In the genomic region with DNA sequence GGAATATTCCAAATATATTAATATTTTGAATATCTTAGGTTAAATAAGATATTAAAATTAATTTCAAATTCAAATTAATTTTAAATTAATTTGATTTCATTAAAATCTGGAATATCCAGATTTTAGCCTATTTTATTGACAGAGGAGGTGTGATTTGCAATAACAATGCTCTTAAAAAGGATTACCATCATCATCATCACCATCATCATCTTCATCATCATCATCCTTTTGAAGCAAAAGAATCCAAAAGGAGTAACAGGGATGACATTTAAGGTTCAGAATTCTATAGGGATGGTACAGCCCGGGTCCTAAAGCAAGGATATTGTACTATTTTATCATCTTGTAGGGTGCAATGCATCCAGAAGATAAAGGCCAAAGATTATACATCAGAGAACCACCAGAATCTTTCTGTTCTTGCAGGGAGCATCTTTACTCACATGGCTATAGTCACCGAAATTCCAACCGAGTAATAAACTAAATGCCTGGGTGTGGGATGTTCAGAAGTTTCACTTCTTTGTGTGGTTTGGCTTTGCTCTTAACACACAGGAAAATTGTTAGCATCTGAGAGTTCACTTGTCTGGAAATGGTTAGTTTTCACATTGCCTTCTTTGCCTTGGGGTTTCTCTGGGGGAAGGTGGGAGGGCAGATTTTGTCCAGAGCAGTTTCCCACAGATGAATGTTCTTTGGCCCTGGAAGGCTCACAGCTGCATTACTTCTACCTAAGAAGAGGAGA, we compare ENCODE assay signal across 24 cellular contexts.
"Had no signal": no experiment of that assay in that cellular context is flagged by ENCODE, and none has a peak within 500 bp of the region (broad histone marks: within the 10 kb centered on the region; RNA-seq: fewer than 3 reads in every experiment).

No MANE protein-coding gene starts in this region.

- H3K79me2 ChIP-seq: hepatocyte had no signal

- ATAC-seq: activated CD4-positive, CD25-positive, alpha-beta regulatory T cell treated with anti-CD3 and anti-CD28 coated beads, Interleukin-2, amount 50 U/mL, for 24 hours; activated CD8-positive, alpha-beta T cell treated with anti-CD3 and anti-CD28 coated beads, Interleukin-2, amount 10 ng/mL, durations not matched to agents 7 days and 5 days; left cardiac atrium; stimulated activated naive CD8-positive, alpha-beta T cell treated with anti-CD3 and anti-CD28 coated beads, Interleukin-15, Interleukin-2, amounts not matched to agents 100 U/mL and 50 U/mL, for 24 hours had no signal

- H3K36me3 ChIP-seq: tibial artery had no signal

- H3K27me3 ChIP-seq: hepatocyte, tibial artery had no signal

- FAIRE-seq: bronchial epithelial cell, endometrium, islet of Langerhans, urothelium cell line had no signal

- H3K4me2 ChIP-seq: hepatocyte had no signal

- DNase-seq: activated CD4-positive, alpha-beta T cell treated with anti-CD3 and anti-CD28 coated beads, Interleukin-2, amount 10 ng/mL, durations not matched to agents 7 days and 5 days; activated CD8-positive, alpha-beta memory T cell treated with anti-CD3 and anti-CD28 coated beads, Interleukin-2, amount 50 U/mL, for 4 hours; activated CD8-positive, alpha-beta T cell treated with anti-CD3 and anti-CD28 coated beads, Interleukin-2, amount 10 ng/mL, durations not matched to agents 7 days and 5 days; activated effector memory CD4-positive, alpha-beta T cell treated with anti-CD3 and anti-CD28 coated beads, Interleukin-2, amount 50 U/mL, for 16 hours; activated naive CD4-positive, alpha-beta T cell treated with anti-CD3 and anti-CD28 coated beads, Interleukin-2, amount 50 U/mL, for 16 hours; activated T-cell treated with anti-CD3 and anti-CD28 coated beads, Interleukin-2, amount 50 U/mL, for 48 hours; aorta; cerebellar nuclear complex; cortex of kidney; erythroblast; left cardiac atrium; mesenchymal stem cell; mucosa of descending colon; naive B cell; stimulated activated naive CD8-positive, alpha-beta T cell treated with anti-CD3 and anti-CD28 coated beads, Interleukin-15, Interleukin-2, amounts not matched to agents 100 U/mL and 50 U/mL, for 24 hours; substantia nigra; tibial artery had no signal

- H3K27ac ChIP-seq: hepatocyte, tibial artery had no signal

- H3K9me3 ChIP-seq: mucosa of descending colon, tibial artery had no signal

- H2AFZ ChIP-seq: hepatocyte had no signal

- H3K4me3 ChIP-seq: hepatocyte, mucosa of descending colon, skin epidermis, tibial artery had no signal
